Comparison of ENCODE assay signal across 15 cellular contexts in genomic region chr1:82795503-82796149, GRCh38.
A peak's percentile ranks its signal among the peaks of the same experiment; 100 is the strongest.
DNase-seq lines count a peak whose midpoint lies in the region; ATAC-seq and TF ChIP-seq lines count a peak whose summit lies in the region.
"Had no signal": no experiment of that assay in that cellular context is flagged by ENCODE, and none has a peak within 500 bp of the region (broad histone marks: within the 10 kb centered on the region; RNA-seq: fewer than 3 reads in every experiment).

No MANE protein-coding gene starts in this region.

- intact Hi-C loops in activated B cell treated with CpG ODN at 0.5 μM for 24 hours (cut with micrococcal nuclease) (no loop called here), lower leg skin (cut with DNase I; ENCODE audit: low total_unique reads) (no loop called here)

- DNase-seq in DMS53 (lab: John Stamatoyannopoulos, UW) (peak; percentile 27), DMS53 treated with DMSO at 0.1 percent for 48 hours (lab: John Stamatoyannopoulos, UW; ENCODE audit: unreplicated experiment) (no peak), activated B cell treated with CpG ODN at 0.5 μM for 24 hours (no peak), HT-29 (ENCODE audit: low spot score) (no peak), lower leg skin (ENCODE audit: low spot score in 2 of 2) (no peak), NCI-H2081 (lab: John Stamatoyannopoulos, UW) (no peak)
- DNase-seq: 8988T; activated CD4-positive, alpha-beta memory T cell treated with anti-CD3 and anti-CD28 coated beads, Interleukin-2, amount 10 ng/mL, durations not matched to agents 7 days and 5 days; activated naive CD4-positive, alpha-beta T cell treated with anti-CD3 and anti-CD28 coated beads, Interleukin-2, amount 10 ng/mL, durations not matched to agents 7 days and 5 days; central memory CD4-positive, alpha-beta T cell; NCI-H2171 treated with DMSO at 0.1 percent for 48 hours; occipital lobe; Peyer's patch had no signal

- H3K36me3 Mint-ChIP-seq in activated B cell treated with CpG ODN at 0.5 μM for 24 hours (ENCODE audit: low read depth): no peaks in the 10 kb centered on the region
- H3K36me3 Mint-ChIP-seq: activated naive CD4-positive, alpha-beta T cell treated with anti-CD3 and anti-CD28 coated beads, Interleukin-2, amount 10 ng/mL, durations not matched to agents 7 days and 5 days had no signal

- no peaks in the 10 kb centered on the region for H3K27me3 Mint-ChIP-seq in activated B cell treated with CpG ODN at 0.5 μM for 24 hours
- H3K27me3 Mint-ChIP-seq: activated CD4-positive, alpha-beta memory T cell treated with anti-CD3 and anti-CD28 coated beads, Interleukin-2, amount 10 ng/mL, durations not matched to agents 7 days and 5 days; activated naive CD4-positive, alpha-beta T cell treated with anti-CD3 and anti-CD28 coated beads, Interleukin-2, amount 10 ng/mL, durations not matched to agents 7 days and 5 days had no signal

- POLR2A ChIA-PET in activated B cell treated with CpG ODN at 0.5 μM for 24 hours (lab: Charles Lee): no interaction called here

- TF ChIP-seq CTCF in activated B cell treated with CpG ODN at 0.5 μM for 24 hours (IDR thresholded peaks at IDR 0.05) (no peak), lower leg skin (IDR thresholded peaks at IDR 0.05) (no peak)

- CTCF ChIA-PET in activated B cell treated with CpG ODN at 0.5 μM for 24 hours (lab: Charles Lee): interaction anchor here (0.6 kb wide), 1 partner anchor 9 kb away, joined by 3 read pairs; no protein-coding TSS in a partner anchor

- peak; percentile 89 for ATAC-seq in HG03432 (IDR thresholded peaks at IDR 0.05; ENCODE audit: unreplicated experiment)
- peak; percentile 76 for ATAC-seq in activated B cell treated with CpG ODN at 0.5 μM for 24 hours (ENCODE audit: low read depth)
- ATAC-seq in GM21786 (IDR thresholded peaks at IDR 0.05; ENCODE audit: unreplicated experiment): no peak

- no peak overlapping the region for H3K27ac Mint-ChIP-seq in activated B cell treated with CpG ODN at 0.5 μM for 24 hours
- H3K27ac Mint-ChIP-seq: activated CD4-positive, alpha-beta memory T cell treated with anti-CD3 and anti-CD28 coated beads, Interleukin-2, amount 10 ng/mL, durations not matched to agents 7 days and 5 days; activated naive CD4-positive, alpha-beta T cell treated with anti-CD3 and anti-CD28 coated beads, Interleukin-2, amount 10 ng/mL, durations not matched to agents 7 days and 5 days had no signal

- H3K4me3 Mint-ChIP-seq in activated B cell treated with CpG ODN at 0.5 μM for 24 hours: no peak overlapping the region
- H3K4me3 Mint-ChIP-seq: activated CD4-positive, alpha-beta memory T cell treated with anti-CD3 and anti-CD28 coated beads, Interleukin-2, amount 10 ng/mL, durations not matched to agents 7 days and 5 days; activated naive CD4-positive, alpha-beta T cell treated with anti-CD3 and anti-CD28 coated beads, Interleukin-2, amount 10 ng/mL, durations not matched to agents 7 days and 5 days had no signal

- peaks cover 6% of the 10 kb centered on the region for H3K4me1 Mint-ChIP-seq in activated B cell treated with CpG ODN at 0.5 μM for 24 hours
- H3K4me1 Mint-ChIP-seq: activated CD4-positive, alpha-beta memory T cell treated with anti-CD3 and anti-CD28 coated beads, Interleukin-2, amount 10 ng/mL, durations not matched to agents 7 days and 5 days; activated naive CD4-positive, alpha-beta T cell treated with anti-CD3 and anti-CD28 coated beads, Interleukin-2, amount 10 ng/mL, durations not matched to agents 7 days and 5 days had no signal

- no peak for TF ChIP-seq POLR2A in lower leg skin (IDR thresholded peaks at IDR 0.05)

- H3K9me3 Mint-ChIP-seq in activated B cell treated with CpG ODN at 0.5 μM for 24 hours: peaks cover 14% of the 10 kb centered on the region

- no peak overlapping the region for H3K4me3 ChIP-seq in lower leg skin (ENCODE audit: low read depth, poor library complexity, severe bottlenecking)
- H3K4me3 ChIP-seq: Peyer's patch had no signal

- WGBS in lower leg skin, 2 donors: 80% methylated on average over 3 of the region's 3 CpGs
